18 cellular contexts compared by ENCODE assay signal in the genomic region with DNA sequence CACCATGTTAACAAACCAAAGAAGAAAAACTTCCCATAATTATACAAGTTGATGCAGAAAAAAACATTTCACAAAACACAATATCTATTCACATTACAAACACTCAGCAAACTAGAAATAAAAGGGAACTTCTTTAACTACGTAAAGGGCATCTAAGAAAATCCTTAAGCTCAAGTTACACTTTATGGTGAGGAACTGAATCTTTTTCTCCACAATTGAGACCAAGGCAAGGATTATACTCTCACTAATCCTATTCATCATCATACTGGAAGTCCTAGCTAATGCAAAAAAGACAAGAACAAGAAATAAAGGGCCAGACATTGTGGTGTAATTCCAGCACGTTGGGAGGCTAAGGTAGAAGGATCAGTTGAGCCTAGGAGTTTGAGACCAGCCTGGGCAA.
"Had no signal": no experiment of that assay in that cellular context is flagged by ENCODE, and none has a peak within 500 bp of the region (broad histone marks: within the 10 kb centered on the region; RNA-seq: fewer than 3 reads in every experiment).

No MANE protein-coding gene starts in this region.

- H3K4me3 ChIP-seq: SJSA1, SK-N-MC had no signal

- H3K36me3 ChIP-seq: SJSA1 had no signal

- H3K9me3 ChIP-seq: SJSA1 had no signal

- DNase-seq: KBM-7, NCI-H1092, NCI-H1105 treated with DMSO at 0.1 percent for 48 hours, NCI-H1417 treated with DMSO at 0.1 percent for 48 hours, NCI-H146, NCI-H1694 treated with DMSO at 0.1 percent for 48 hours, NCI-H2029, NCI-H2171 treated with DMSO at 0.1 percent for 48 hours, NCI-H345, NCI-H510A, NCI-H524 treated with DMSO at 0.1 percent for 48 hours, NCI-H69, NCI-H774, Right ventricle myocardium superior, RPMI8226, SIG-M5 had no signal

- H3K27ac ChIP-seq: SJSA1, SK-N-MC had no signal

- H3K4me1 ChIP-seq: SJSA1 had no signal

- H3K27me3 ChIP-seq: SJSA1 had no signal
